8 cellular contexts compared by ENCODE assay signal in genomic region chr9:91949293-91949945, GRCh38. TPM values are rescaled to one million over a fixed set of nuclear protein-coding genes. Genes with fewer than 3 reads are reported as not detected.
DNase-seq lines count a peak whose midpoint lies in the region; ATAC-seq and TF ChIP-seq lines count a peak whose summit lies in the region.

No MANE protein-coding gene starts in this region.

- H3K4me3 ChIP-seq in gastroesophageal sphincter = peak overlapping the region; percentile 79 to 83
- H3K4me3 ChIP-seq in psoas muscle = peak overlapping the region; percentile 45

- no peak for TF ChIP-seq CTCF in gastroesophageal sphincter (IDR thresholded peaks at IDR 0.05)
- no peak for TF ChIP-seq CTCF in psoas muscle (IDR thresholded peaks at IDR 0.05)

- H3K4me1 ChIP-seq in gastroesophageal sphincter (peaks cover 4 to 73% (median 11%) of the 10 kb centered on the region in 3 donors), psoas muscle (no peaks in the 10 kb centered on the region)

- WGBS in gastroesophageal sphincter (ENCODE audit: low coverage in 1 of 2), 2 donors = no CpG with 5 or more reads among the region's 72 CpGs
- 1 to 2% (median 1%) methylated on average over 52 to 72 of the region's 72 CpGs for WGBS in psoas muscle, 3 donors

- no peak for TF ChIP-seq POLR2A in gastroesophageal sphincter (IDR thresholded peaks at IDR 0.05)

- ATAC-seq in gastroesophageal sphincter (no peak), psoas muscle (no peak)

- H3K36me3 ChIP-seq in gastroesophageal sphincter = no peaks in the 10 kb centered on the region
- H3K36me3 ChIP-seq in psoas muscle (ENCODE audit: insufficient read depth in 1 of 2, low read depth in 1 of 2) = no peaks in the 10 kb centered on the region

- H3K9me3 ChIP-seq in gastroesophageal sphincter (peaks cover 0 to 6% (median 0%) of the 10 kb centered on the region in 3 donors), psoas muscle (peaks cover 5% of the 10 kb centered on the region)

- H3K27ac ChIP-seq in gastroesophageal sphincter (peak overlapping the region; percentile 80 to 96 (median 92)), psoas muscle (no peak overlapping the region)

- H3K27me3 ChIP-seq in gastroesophageal sphincter (peaks cover 25% of the 10 kb centered on the region), psoas muscle (ENCODE audit: insufficient read depth in 3 of 3, low read length in 2 of 3) (peaks cover 0 to 84% (median 27%) of the 10 kb centered on the region in 3 donors)

- DNase-seq in ELF-1 (ENCODE audit: low read depth, low spot score) = peak; percentile 70
- DNase-seq in NCI-H748 treated with DMSO at 0.1 percent for 48 hours (lab: John Stamatoyannopoulos, UW) = peak; percentile 48
- no peak for DNase-seq in psoas muscle
- no peak for DNase-seq in NCI-H510A treated with DMSO at 0.1 percent for 48 hours (lab: John Stamatoyannopoulos, UW)
- DNase-seq in NCI-H226 = no peak
- no peak for DNase-seq in anterior cingulate cortex (lab: John Stamatoyannopoulos, UW)
- DNase-seq in AG08396 (ENCODE audit: low spot score) = no peak

- intact Hi-C loops in psoas muscle (cut with DNase I) = loop anchor here in 1 of 2 donors (10.0 kb wide), 1 partner anchor 175 kb away; no protein-coding TSS in a partner anchor

- no peak for TF ChIP-seq EP300 in gastroesophageal sphincter (IDR thresholded peaks at IDR 0.05)

RNA-seq across cellular contexts. Expression of gene ROR2, which starts 0.6 kb away (rescaled TPM):
- total RNA-seq in gastroesophageal sphincter (10 to 100 TPM; 40.8 to 69.1 (median 63.2) TPM), psoas muscle (under 1 TPM; 0.11 to 0.52 (median 0.22) TPM)
- under 1 TPM; 0.05 to 0.18 (median 0.09) TPM for polyA plus RNA-seq in psoas muscle

Comparison
In these comparisons a context has a peak if more than half of its experiments do, and no peak if none do; other contexts are left out.
1. DNase-seq: peak in ELF-1 (single experiment) and NCI-H748 treated with DMSO at 0.1 percent for 48 hours (single experiment); none in psoas muscle (0 of 2), NCI-H510A treated with DMSO at 0.1 percent for 48 hours (single experiment), NCI-H226 (single experiment), anterior cingulate cortex (0 of 58) and AG08396 (single experiment).
2. RNA of gene ROR2, which starts 0.6 kb away (total RNA-seq): 40.8 to 69.1 TPM in gastroesophageal sphincter; 0.11 to 0.52 TPM in psoas muscle; every median in the first group is over 10 times any median in the second.